ENCODE assay signal across 1 cellular context in genomic region chr4:38013461-38014366, GRCh38.
TF ChIP-seq lines count a peak whose summit lies in the region.

No MANE protein-coding gene starts in this region.

TF ChIP-seq in HepG2, 621 proteins besides CTCF, POLR2A, EP300 and RAD21 (continued from another document):
- TF ChIP-seq ZNF34 (CRISPR knock-in tag; IDR thresholded peaks at IDR 0.05; ENCODE audit: borderline replicate concordance) = no peak
- no peak for TF ChIP-seq NR3C1 (CRISPR knock-in tag; IDR thresholded peaks at IDR 0.05)
- no peak for TF ChIP-seq MLXIP (CRISPR knock-in tag; IDR thresholded peaks at IDR 0.05; ENCODE audit: borderline replicate concordance)
- TF ChIP-seq, protein P1, sequence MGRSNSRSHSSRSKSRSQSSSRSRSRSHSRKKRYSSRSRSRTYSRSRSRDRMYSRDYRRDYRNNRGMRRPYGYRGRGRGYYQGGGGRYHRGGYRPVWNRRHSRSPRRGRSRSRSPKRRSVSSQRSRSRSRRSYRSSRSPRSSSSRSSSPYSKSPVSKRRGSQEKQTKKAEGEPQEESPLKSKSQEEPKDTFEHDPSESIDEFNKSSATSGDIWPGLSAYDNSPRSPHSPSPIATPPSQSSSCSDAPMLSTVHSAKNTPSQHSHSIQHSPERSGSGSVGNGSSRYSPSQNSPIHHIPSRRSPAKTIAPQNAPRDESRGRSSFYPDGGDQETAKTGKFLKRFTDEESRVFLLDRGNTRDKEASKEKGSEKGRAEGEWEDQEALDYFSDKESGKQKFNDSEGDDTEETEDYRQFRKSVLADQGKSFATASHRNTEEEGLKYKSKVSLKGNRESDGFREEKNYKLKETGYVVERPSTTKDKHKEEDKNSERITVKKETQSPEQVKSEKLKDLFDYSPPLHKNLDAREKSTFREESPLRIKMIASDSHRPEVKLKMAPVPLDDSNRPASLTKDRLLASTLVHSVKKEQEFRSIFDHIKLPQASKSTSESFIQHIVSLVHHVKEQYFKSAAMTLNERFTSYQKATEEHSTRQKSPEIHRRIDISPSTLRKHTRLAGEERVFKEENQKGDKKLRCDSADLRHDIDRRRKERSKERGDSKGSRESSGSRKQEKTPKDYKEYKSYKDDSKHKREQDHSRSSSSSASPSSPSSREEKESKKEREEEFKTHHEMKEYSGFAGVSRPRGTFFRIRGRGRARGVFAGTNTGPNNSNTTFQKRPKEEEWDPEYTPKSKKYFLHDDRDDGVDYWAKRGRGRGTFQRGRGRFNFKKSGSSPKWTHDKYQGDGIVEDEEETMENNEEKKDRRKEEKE (IDR thresholded peaks at IDR 0.05) = no peak
- TF ChIP-seq CHCHD3 (CRISPR knock-in tag; IDR thresholded peaks at IDR 0.05) = no peak
- no peak for TF ChIP-seq ZMYM2 (CRISPR knock-in tag; IDR thresholded peaks at IDR 0.05)
- TF ChIP-seq FOSL2 (CRISPR knock-in tag; IDR thresholded peaks at IDR 0.05) = no peak
